8 cellular contexts compared by ENCODE assay signal in genomic region chr5:79990598-79991507, GRCh38. TPM values are rescaled to one million over a fixed set of nuclear protein-coding genes. Genes with fewer than 3 reads are reported as not detected.
A peak's percentile ranks its signal among the peaks of the same experiment; 100 is the strongest.
DNase-seq lines count a peak whose midpoint lies in the region; ATAC-seq and TF ChIP-seq lines count a peak whose summit lies in the region.

A gene with protein sequence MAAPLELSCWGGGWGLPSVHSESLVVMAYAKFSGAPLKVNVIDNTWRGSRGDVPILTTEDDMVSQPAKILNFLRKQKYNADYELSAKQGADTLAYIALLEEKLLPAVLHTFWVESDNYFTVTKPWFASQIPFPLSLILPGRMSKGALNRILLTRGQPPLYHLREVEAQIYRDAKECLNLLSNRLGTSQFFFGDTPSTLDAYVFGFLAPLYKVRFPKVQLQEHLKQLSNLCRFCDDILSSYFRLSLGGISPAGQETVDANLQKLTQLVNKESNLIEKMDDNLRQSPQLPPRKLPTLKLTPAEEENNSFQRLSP (minus strand): TSS chr5:79991262. CDS start chr5:79991238, 24 bp downstream.

- H3K4me1 Mint-ChIP-seq in chondrocyte (ENCODE audit: low read depth) = peaks cover 18% of the 10 kb centered on the region

- ATAC-seq in GM18907 (IDR thresholded peaks at IDR 0.05; ENCODE audit: unreplicated experiment) (peak; percentile 92), HG03159 (IDR thresholded peaks at IDR 0.05; ENCODE audit: unreplicated experiment) (peak; percentile 84)

- peak within 1 kb of the TSS; percentile 63 for H3K27ac ChIP-seq in ACC112 (ENCODE audit: low read depth, low read length)

- DNase-seq in NCI-H460 (ENCODE audit: extremely low read depth, low read depth) (peak; percentile 82), chondrocyte (ENCODE audit: low spot score) (peak; percentile 93), kidney epithelial cell (ENCODE audit: low read depth) (peak; percentile 55)
- DNase-seq in activated CD4-positive, alpha-beta T cell treated with anti-CD3 and anti-CD28 coated beads for 24 hours (ENCODE audit: low read depth in 2 of 2) = peak; percentile 81 to 90
- peak; percentile 95 for DNase-seq in stimulated activated CD4-positive, alpha-beta T cell treated with anti-CD3 and anti-CD28 coated beads, Interleukin-15, amount 100 ng/mL, for 24 hours

- peaks cover 18% of the 10 kb centered on the region for H3K4me1 ChIP-seq in ACC112 (ENCODE audit: control insufficient read depth, insufficient read depth, low read length, unreplicated experiment)

- H3K27me3 Mint-ChIP-seq in chondrocyte (ENCODE audit: low read depth) = no peaks in the 10 kb centered on the region

- H3K4me3 ChIP-seq in ACC112 (ENCODE audit: low read depth, low read length) = peak within 1 kb of the TSS; percentile 97
- H3K4me3 ChIP-seq in kidney epithelial cell (ENCODE audit: low read depth, low read length) = peak within 1 kb of the TSS; percentile 99

- H3K9me3 Mint-ChIP-seq in chondrocyte (ENCODE audit: low read depth) = no peaks in the 10 kb centered on the region

- H3K79me2 ChIP-seq in ACC112 (ENCODE audit: control insufficient read depth, insufficient read depth, low read length, unreplicated experiment) = peaks cover 12% of the 10 kb centered on the region

- no peaks in the 10 kb centered on the region for H3K27me3 ChIP-seq in ACC112 (ENCODE audit: insufficient read depth, low read length)
- H3K27me3 ChIP-seq in kidney epithelial cell (ENCODE audit: control insufficient read depth, insufficient read depth, low read length) = no peaks in the 10 kb centered on the region

- peak within 1 kb of the TSS; percentile 85 for H3K4me3 Mint-ChIP-seq in chondrocyte (ENCODE audit: unreplicated experiment)

- peaks cover 9% of the 10 kb centered on the region for H3K36me3 Mint-ChIP-seq in chondrocyte (ENCODE audit: low read depth)

- peak within 1 kb of the TSS; percentile 89 for H2AFZ ChIP-seq in ACC112 (ENCODE audit: low read length, unreplicated experiment)

- peaks cover 9% of the 10 kb centered on the region for H3K36me3 ChIP-seq in ACC112 (ENCODE audit: insufficient read depth, low read length)
- H3K36me3 ChIP-seq in kidney epithelial cell (ENCODE audit: control insufficient read depth, insufficient read depth, low read length) = no peaks in the 10 kb centered on the region

- H3K27ac Mint-ChIP-seq in chondrocyte (ENCODE audit: unreplicated experiment) = peak within 1 kb of the TSS; percentile 85

- TF ChIP-seq CTCF in chondrocyte (IDR thresholded peaks at IDR 0.05) = peak; percentile 17
- TF ChIP-seq CTCF in kidney epithelial cell (IDR thresholded peaks at IDR 0.05; ENCODE audit: insufficient read depth, low read length, poor library complexity, severe bottlenecking) = no peak

RNA-seq across cellular contexts. Expression of the gene that starts here (rescaled TPM):
- 43.1 and 46.9 TPM in 2 replicates for total RNA-seq in NCI-H460 (2014; rRNA removed; shearing (Covaris generic))
- polyA plus RNA-seq in NCI-H460 (2014; cell fraction: nucleus; rRNA removed) = 30.8 and 43.3 TPM in 2 replicates
- 11.5 to 12.8 TPM (median 12.5 TPM) in 3 replicates for total RNA-seq in chondrocyte
- total RNA-seq in kidney epithelial cell = 12.8 and 16.8 TPM in 2 replicates

Comparison
In these comparisons a context has a peak if more than half of its experiments do, and no peak if none do; other contexts are left out.
1. Peak in every context shown above with its lines: DNase-seq, ATAC-seq, H3K4me3 ChIP-seq and H3K27ac ChIP-seq.